Comparison of ENCODE assay signal across 9 cellular contexts in the genomic region with DNA sequence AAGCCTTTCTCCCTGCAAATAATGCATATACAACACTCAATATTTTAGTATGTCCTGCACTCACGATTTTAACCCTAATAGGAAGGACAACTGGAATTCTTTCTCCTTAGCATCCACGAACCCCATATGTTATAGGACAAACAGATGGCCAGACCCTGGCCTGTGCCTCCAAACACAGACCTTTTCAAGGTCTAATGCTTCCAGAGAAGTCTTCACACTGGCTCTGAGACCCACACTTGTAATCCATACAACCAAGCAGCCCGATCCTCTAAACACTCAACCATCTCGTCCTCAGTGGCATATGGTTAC. TPM values are rescaled to one million over a fixed set of nuclear protein-coding genes. Genes with fewer than 3 reads are reported as not detected.
DNase-seq lines count a peak whose midpoint lies in the region; FAIRE-seq and TF ChIP-seq lines count a peak whose summit lies in the region.
"Had no signal": no experiment of that assay in that cellular context is flagged by ENCODE, and none has a peak within 500 bp of the region (broad histone marks: within the 10 kb centered on the region; RNA-seq: fewer than 3 reads in every experiment).

No MANE protein-coding gene starts in this region.

- H3K4me1 ChIP-seq in right atrium auricular region (no peaks in the 10 kb centered on the region), small intestine (ENCODE audit: control insufficient read depth in 2 of 2, insufficient read depth in 1 of 2, low read depth in 1 of 2, low read length in 1 of 2) (peaks cover 0 to 5% of the 10 kb centered on the region in 2 donors)

- no peak for TF ChIP-seq CTCF in right atrium auricular region (IDR thresholded peaks at IDR 0.05)
- no peak for TF ChIP-seq CTCF in HFFc6 (IDR thresholded peaks at IDR 0.05)

- H3K27me3 Mint-ChIP-seq in HFFc6 (ENCODE audit: insufficient read depth) (peaks cover 2% of the 10 kb centered on the region; the same call in 1 of the 2 replicates), immature natural killer cell (ENCODE audit: low read depth in 3 of 3) (peaks cover 2 to 9% (median 2%) of the 10 kb centered on the region in 3 donors)
- H3K27me3 Mint-ChIP-seq: activated naive CD8-positive, alpha-beta T cell had no signal

- H3K36me3 ChIP-seq in right atrium auricular region: peaks cover 23% of the 10 kb centered on the region
- H3K36me3 ChIP-seq in small intestine (ENCODE audit: control insufficient read depth in 2 of 2, insufficient read depth in 2 of 2, low read length in 2 of 2): no peaks in the 10 kb centered on the region

- peak overlapping the region; percentile 50 to 52 for H3K4me3 ChIP-seq in right atrium auricular region
- peak overlapping the region; percentile 47 to 68 for H3K4me3 ChIP-seq in small intestine (ENCODE audit: low read depth in 1 of 2, low read length in 2 of 2)

- TF ChIP-seq POLR2A in GM12892 (IDR thresholded peaks at IDR 0.05; ENCODE audit: low read depth, low read length): no peak

- WGBS in small intestine, 3 donors: 18 to 38% (median 36%) methylated on average over 4 of the region's 4 CpGs

- H3K27ac Mint-ChIP-seq in HFFc6 (no peak overlapping the region), immature natural killer cell (no peak overlapping the region)
- H3K27ac Mint-ChIP-seq: activated naive CD8-positive, alpha-beta T cell had no signal

- H3K4me1 Mint-ChIP-seq in HFFc6 (ENCODE audit: low read depth): peaks cover 10% of the 10 kb centered on the region
- peaks cover 19 to 23% of the 10 kb centered on the region in 2 donors for H3K4me1 Mint-ChIP-seq in immature natural killer cell

- H3K27me3 ChIP-seq in right atrium auricular region: no peaks in the 10 kb centered on the region
- H3K27me3 ChIP-seq in small intestine (ENCODE audit: control insufficient read depth in 2 of 2, insufficient read depth in 2 of 2, low read length in 2 of 2): no peaks in the 10 kb centered on the region

- peak; percentile 36 for FAIRE-seq in GM12892 (lab: Jason Lieb, UNC)
- no peak for FAIRE-seq in small intestine (lab: Jason Lieb, UNC)

- H3K9me3 Mint-ChIP-seq in HFFc6 (no peaks in the 10 kb centered on the region), immature natural killer cell (no peaks in the 10 kb centered on the region)

- peaks cover 11% of the 10 kb centered on the region for H3K36me3 Mint-ChIP-seq in HFFc6 (ENCODE audit: low read depth)
- peaks cover 1 to 12% (median 10%) of the 10 kb centered on the region in 3 donors for H3K36me3 Mint-ChIP-seq in immature natural killer cell

- H3K9me3 ChIP-seq in right atrium auricular region: no peaks in the 10 kb centered on the region
- no peaks in the 10 kb centered on the region for H3K9me3 ChIP-seq in small intestine (ENCODE audit: control insufficient read depth, low read depth)

- in situ Hi-C loops in SK-MEL-5 (cut with HindIII; ENCODE audit: low pct_unique_long_range_greater_than_20kb, low sequenced_read_pairs): no loop called here

- DNase-seq in GM12892 (ENCODE audit: insufficient read length) (no peak), SK-MEL-5 (ENCODE audit: low read depth, low spot score) (peak; percentile 21), right atrium auricular region (ENCODE audit: low spot score) (no peak), small intestine (no peak), AG08395 (ENCODE audit: low spot score) (no peak), GF-D8 (lab: John Stamatoyannopoulos, UW) (no peak), HFFc6 (no peak), immature natural killer cell (no peak)

- peak overlapping the region; percentile 81 for H3K27ac ChIP-seq in right atrium auricular region
- peak overlapping the region; percentile 50 to 82 for H3K27ac ChIP-seq in small intestine (ENCODE audit: low read depth in 1 of 2, low read length in 1 of 2)

- H3K4me3 Mint-ChIP-seq in HFFc6: no peak overlapping the region
- no peak overlapping the region for H3K4me3 Mint-ChIP-seq in immature natural killer cell
- H3K4me3 Mint-ChIP-seq: activated naive CD8-positive, alpha-beta T cell had no signal

RNA-seq across cellular contexts. Expression of a gene that starts 0.6 kb away (rescaled TPM):
- polyA plus RNA-seq in GM12892 (2012; ENCODE audit: missing spikeins): 39.2 TPM
- 73.6 and 86.9 TPM in 2 replicates for total RNA-seq in SK-MEL-5 (2014; rRNA removed; shearing (Covaris generic))
- 58.8 and 67.0 TPM in 2 replicates for polyA plus RNA-seq in SK-MEL-5 (2015; cell fraction: cytosol; rRNA removed)
- polyA plus RNA-seq in SK-MEL-5 (2015; cell fraction: nucleus; rRNA removed): 76.1 and 128 TPM in 2 replicates
- 10 to 100 TPM; 13.7 to 17.5 TPM for total RNA-seq in right atrium auricular region
- polyA plus RNA-seq in small intestine (1 to 10 TPM in 2 of 3 donors, under 1 TPM in 1; 0.89 to 7.7 (median 1.9) TPM), immature natural killer cell (100 to 1,000 TPM in 2 of 3 donors, 10 to 100 TPM in 1; 55.0 to 114 (median 114) TPM)
- 10 to 100 TPM; 37.0 to 50.5 (median 38.5) TPM for total RNA-seq in HFFc6 (2021; fragmentation: NEBNext Ultra II Directional; extraction: Animal tissue kit (Norgen Biotek cat#: 25700))
